14 cellular contexts compared by ENCODE assay signal in genomic region chr9:89419978-89420394, GRCh38.
DNase-seq lines count a peak whose midpoint lies in the region; ATAC-seq and FAIRE-seq lines count a peak whose summit lies in the region.
"Had no signal": no experiment of that assay in that cellular context is flagged by ENCODE, and none has a peak within 500 bp of the region (broad histone marks: within the 10 kb centered on the region; RNA-seq: fewer than 3 reads in every experiment).

No MANE protein-coding gene starts in this region.

- no peaks in the 10 kb centered on the region for H3K27me3 Mint-ChIP-seq in T-helper 2 cell treated with Interferon-gamma antibody and Interleukin-4, amounts not matched to agents 5 μg/mL and 100 μg/mL, for 36 hours (ENCODE audit: low read depth)
- no peaks in the 10 kb centered on the region for H3K27me3 Mint-ChIP-seq in activated naive CD8-positive, alpha-beta T cell treated with anti-CD3 and anti-CD28 coated beads for 36 hours

- H3K36me3 Mint-ChIP-seq in T-helper 2 cell treated with Interferon-gamma antibody and Interleukin-4, amounts not matched to agents 5 μg/mL and 100 μg/mL, for 36 hours (ENCODE audit: low read depth) = peaks cover 84% of the 10 kb centered on the region
- peaks cover 88% of the 10 kb centered on the region for H3K36me3 Mint-ChIP-seq in activated naive CD8-positive, alpha-beta T cell treated with anti-CD3 and anti-CD28 coated beads for 36 hours

- peak; percentile 85 for FAIRE-seq in GM18507 (lab: Jason Lieb, UNC)

- ATAC-seq in left colon (no peak), GM18867 (IDR thresholded peaks at IDR 0.05; ENCODE audit: unreplicated experiment) (no peak)
- ATAC-seq: left cardiac atrium had no signal

- DNase-seq in GM18507 (ENCODE audit: extremely low spot score, insufficient read length, low read depth) = no peak
- DNase-seq in T-helper 2 cell treated with Interferon-gamma antibody and Interleukin-4, amounts not matched to agents 5 μg/mL and 100 μg/mL, for 36 hours (ENCODE audit: low spot score) = peak; percentile 62
- no peak for DNase-seq in activated naive CD8-positive, alpha-beta T cell treated with anti-CD3 and anti-CD28 coated beads for 36 hours
- peak; percentile 56 for DNase-seq in stimulated activated CD4-positive, alpha-beta T cell treated with anti-CD3 and anti-CD28 coated beads, Interleukin-4, amount 100 ng/mL, for 1 hour
- no peak for DNase-seq in left colon
- DNase-seq in islet precursor cell = no peak
- DNase-seq in NCI-H1436 (lab: John Stamatoyannopoulos, UW) = no peak
- DNase-seq: COR-L47, endodermal cell, GM23248, left cardiac atrium, nucleus accumbens, SK-N-SH had no signal

- peaks cover 88% of the 10 kb centered on the region for H3K4me1 Mint-ChIP-seq in T-helper 2 cell treated with Interferon-gamma antibody and Interleukin-4, amounts not matched to agents 5 μg/mL and 100 μg/mL, for 36 hours (ENCODE audit: low read depth)
- peaks cover 91% of the 10 kb centered on the region for H3K4me1 Mint-ChIP-seq in activated naive CD8-positive, alpha-beta T cell treated with anti-CD3 and anti-CD28 coated beads for 36 hours
- H3K4me1 Mint-ChIP-seq: endodermal cell had no signal

- H3K4me3 Mint-ChIP-seq in T-helper 2 cell treated with Interferon-gamma antibody and Interleukin-4, amounts not matched to agents 5 μg/mL and 100 μg/mL, for 36 hours = peak overlapping the region; percentile 81
- peak overlapping the region; percentile 65 for H3K4me3 Mint-ChIP-seq in activated naive CD8-positive, alpha-beta T cell treated with anti-CD3 and anti-CD28 coated beads for 36 hours
- H3K4me3 Mint-ChIP-seq: endodermal cell had no signal

- intact Hi-C loops in left colon (cut with DNase I, micrococcal nuclease) = no loop called here

- peaks cover 5% of the 10 kb centered on the region for H3K9me3 Mint-ChIP-seq in T-helper 2 cell treated with Interferon-gamma antibody and Interleukin-4, amounts not matched to agents 5 μg/mL and 100 μg/mL, for 36 hours
- H3K9me3 Mint-ChIP-seq in activated naive CD8-positive, alpha-beta T cell treated with anti-CD3 and anti-CD28 coated beads for 36 hours = peaks cover 31% of the 10 kb centered on the region

- peak overlapping the region; percentile 96 for H3K27ac Mint-ChIP-seq in T-helper 2 cell treated with Interferon-gamma antibody and Interleukin-4, amounts not matched to agents 5 μg/mL and 100 μg/mL, for 36 hours
- peak overlapping the region; percentile 99 for H3K27ac Mint-ChIP-seq in activated naive CD8-positive, alpha-beta T cell treated with anti-CD3 and anti-CD28 coated beads for 36 hours
- H3K27ac Mint-ChIP-seq: endodermal cell had no signal

Comparison
In these comparisons a context has a peak if more than half of its experiments do, and no peak if none do; other contexts are left out.
1. DNase-seq: peak in T-helper 2 cell treated with Interferon-gamma antibody and Interleukin-4, amounts not matched to agents 5 μg/mL and 100 μg/mL, for 36 hours (single experiment) and stimulated activated CD4-positive, alpha-beta T cell treated with anti-CD3 and anti-CD28 coated beads, Interleukin-4, amount 100 ng/mL, for 1 hour (single experiment); none in GM18507 (single experiment), activated naive CD8-positive, alpha-beta T cell treated with anti-CD3 and anti-CD28 coated beads for 36 hours (single experiment), left colon (0 of 2), islet precursor cell (single experiment) and NCI-H1436 (single experiment).